8 cellular contexts compared by ENCODE assay signal in genomic region chr2:235605306-235605998, GRCh38.
DNase-seq lines count a peak whose midpoint lies in the region; ATAC-seq and TF ChIP-seq lines count a peak whose summit lies in the region.

No MANE protein-coding gene starts in this region.

- H3K4me3 ChIP-seq in esophagus squamous epithelium: peak overlapping the region in 1 of 4 donors; percentile 13

- H3K9me3 ChIP-seq in esophagus squamous epithelium: no peaks in the 10 kb centered on the region

- H3K36me3 ChIP-seq in esophagus squamous epithelium: no peaks in the 10 kb centered on the region

- no peaks in the 10 kb centered on the region for H3K36me3 Mint-ChIP-seq in HFFc6 (ENCODE audit: low read depth)
- H3K36me3 Mint-ChIP-seq in nephron progenitor cell (ENCODE audit: low read depth): peaks cover 29% of the 10 kb centered on the region

- H3K9me3 Mint-ChIP-seq in HFFc6 (no peaks in the 10 kb centered on the region), nephron progenitor cell (peaks cover 25% of the 10 kb centered on the region)

- intact Hi-C loops in esophagus squamous epithelium (cut with DNase I): no loop called here

- DNase-seq in HFFc6 (peak; percentile 96), RPMI7951 (ENCODE audit: low read depth) (peak; percentile 96), esophagus squamous epithelium (lab: John Stamatoyannopoulos, UW) (no peak), nephron progenitor cell (peak; percentile 67), HEK293T (ENCODE audit: extremely low spot score) (no peak)
- DNase-seq in activated effector memory CD4-positive, alpha-beta T cell treated with anti-CD3 and anti-CD28 coated beads, Interleukin-2, amount 50 U/mL, for 16 hours: no peak

- POLR2A ChIA-PET in HEK293T (lab: Yijun Ruan, JAX): no interaction called here

- peaks cover 25% of the 10 kb centered on the region for H3K4me1 Mint-ChIP-seq in HFFc6 (ENCODE audit: low read depth)
- H3K4me1 Mint-ChIP-seq in nephron progenitor cell: peaks cover 33% of the 10 kb centered on the region

- peak overlapping the region; percentile 87 for H3K4me3 Mint-ChIP-seq in HFFc6
- H3K4me3 Mint-ChIP-seq in nephron progenitor cell: peak overlapping the region; percentile 19

- TF ChIP-seq CTCF in HFFc6 (IDR thresholded peaks at IDR 0.05) (no peak), esophagus squamous epithelium (IDR thresholded peaks at IDR 0.05) (no peak), nephron progenitor cell (IDR thresholded peaks at IDR 0.05) (no peak)

- WGBS in esophagus squamous epithelium, 2 donors: 40 to 55% methylated on average over 22 of the region's 22 CpGs

- TF ChIP-seq POLR2A in esophagus squamous epithelium (IDR thresholded peaks at IDR 0.05): no peak

- no peak for ATAC-seq in HG02642 (IDR thresholded peaks at IDR 0.05; ENCODE audit: poor library complexity, unreplicated experiment)
- ATAC-seq in HG03025 (IDR thresholded peaks at IDR 0.05; ENCODE audit: low FRiP score, unreplicated experiment): no peak

- H3K27me3 ChIP-seq in esophagus squamous epithelium: no peaks in the 10 kb centered on the region

- H3K27ac Mint-ChIP-seq in HFFc6: peak overlapping the region; percentile 93
- no peak overlapping the region for H3K27ac Mint-ChIP-seq in nephron progenitor cell

- H3K27me3 Mint-ChIP-seq in HFFc6 (ENCODE audit: insufficient read depth) (peaks cover 2% of the 10 kb centered on the region), nephron progenitor cell (ENCODE audit: low read depth, poor library complexity) (peaks cover 6% of the 10 kb centered on the region)

- H3K27ac ChIP-seq in esophagus squamous epithelium: peak overlapping the region; percentile 30 to 75 (median 62)

- CTCF ChIA-PET in HEK293T (lab: Yijun Ruan, JAX): no interaction called here

- peaks cover 0 to 32% (median 7%) of the 10 kb centered on the region in 3 donors for H3K4me1 ChIP-seq in esophagus squamous epithelium

TF ChIP-seq in HEK293T, 16 proteins besides CTCF, POLR2A, EP300 and RAD21:
- TF ChIP-seq LEF1 (IDR thresholded peaks at IDR 0.05; ENCODE audit: borderline replicate concordance) (no peak), FOXK2 (IDR thresholded peaks at IDR 0.05) (no peak), SP1 (IDR thresholded peaks at IDR 0.05) (no peak), L3MBTL2 (conservative IDR thresholded peaks at IDR 0.05) (no peak), ELF4 (IDR thresholded peaks at IDR 0.05) (no peak)

Comparison
In these comparisons a context has a peak if more than half of its experiments do, and no peak if none do; other contexts are left out.
1. DNase-seq: peak in HFFc6 (single experiment), RPMI7951 (single experiment) and nephron progenitor cell (single experiment); none in esophagus squamous epithelium (single experiment), HEK293T (single experiment) and activated effector memory CD4-positive, alpha-beta T cell treated with anti-CD3 and anti-CD28 coated beads, Interleukin-2, amount 50 U/mL, for 16 hours (single experiment).